ENCODE assay signal across 31 cellular contexts in genomic region chr1:7809742-7810141, GRCh38. TPM values are rescaled to one million over a fixed set of nuclear protein-coding genes. Genes with fewer than 3 reads are reported as not detected.
"Had no signal": no experiment of that assay in that cellular context is flagged by ENCODE, and none has a peak within 500 bp of the region (broad histone marks: within the 10 kb centered on the region; RNA-seq: fewer than 3 reads in every experiment).

No MANE protein-coding gene starts in this region.

- H3K9me3 ChIP-seq: body of pancreas had no signal

- FAIRE-seq: TTC549 had no signal

- DNase-seq: activated B cell treated with CpG ODN at 0.5 μM for 24 hours; activated CD4-positive, alpha-beta T cell treated with anti-CD3 and anti-CD28 coated beads, Interleukin-2, amount 10 ng/mL, durations not matched to agents 24 days and 14 days; activated CD4-positive, alpha-beta T cell treated with anti-CD3 and anti-CD28 coated beads, Interleukin-2, amount 50 U/mL, for 1 hour; activated effector memory CD4-positive, alpha-beta T cell treated with Interleukin-2 at 50 U/mL for 16 hours; activated gamma-delta T cell; activated naive CD4-positive, alpha-beta T cell treated with anti-CD3 and anti-CD28 coated beads, Interleukin-2, amount 10 ng/mL, durations not matched to agents 7 days and 5 days; activated naive CD8-positive, alpha-beta T cell treated with anti-CD3 and anti-CD28 coated beads, Interleukin-2, amount 10 ng/mL, durations not matched to agents 7 days and 5 days; activated T-cell treated with anti-CD3 and anti-CD28 coated beads for 4 hours; activated T-cell treated with anti-CD3 and anti-CD28 coated beads, Interleukin-2, amount 50 U/mL, for 1 hour; amygdala; anterior cingulate cortex; central memory CD4-positive, alpha-beta T cell; T-helper 2 cell; T-helper 9 cell had no signal

- H3K4me3 ChIP-seq: ascending aorta, body of pancreas, breast epithelium had no signal

- H3K36me3 ChIP-seq: brain microvascular endothelial cell had no signal

- H3K27ac Mint-ChIP-seq: activated B cell treated with CpG ODN at 0.5 μM for 24 hours; activated CD4-positive, alpha-beta memory T cell treated with anti-CD3 and anti-CD28 coated beads for 36 hours; activated CD4-positive, alpha-beta T cell treated with anti-CD3 and anti-CD28 coated beads, Interleukin-2, amount 10 ng/mL, durations not matched to agents 24 days and 14 days; activated CD8-positive, alpha-beta T cell treated with anti-CD3 and anti-CD28 coated beads for 36 hours; activated naive CD4-positive, alpha-beta T cell treated with anti-CD3 and anti-CD28 coated beads, Interleukin-2, amount 10 ng/mL, durations not matched to agents 7 days and 5 days; activated naive CD4-positive, alpha-beta T cell treated with anti-CD3 and anti-CD28 coated beads, Interleukin-2, amount 50 U/mL, for 24 hours; activated naive CD8-positive, alpha-beta T cell; activated naive CD8-positive, alpha-beta T cell treated with anti-CD3 and anti-CD28 coated beads, Interleukin-2, amount 10 ng/mL, durations not matched to agents 7 days and 5 days; activated naive CD8-positive, alpha-beta T cell treated with anti-CD3 and anti-CD28 coated beads, Interleukin-2, amount 50 U/mL, for 24 hours; activated T-helper 2 cell treated with anti-CD3 and anti-CD28 coated beads, Interferon-gamma antibody, Interleukin-2, Interleukin-4, amounts not matched to agents 10 μg/mL and 5 μg/mL and 100 μg/mL, durations not matched to agents 14 hours and 24 hours and 36 hours; T-helper 1 cell treated with Interleukin-12 subunit alpha and Interleukin-12 subunit beta and Interleukin-4 antibody, amounts not matched to agents 30 μg/mL and 1 μg/mL, for 36 hours; T-helper 2 cell treated with Interferon-gamma antibody and Interleukin-4, amounts not matched to agents 5 μg/mL and 100 μg/mL, for 36 hours had no signal

- H3K4me3 Mint-ChIP-seq: activated B cell treated with CpG ODN at 0.5 μM for 24 hours; activated CD4-positive, alpha-beta memory T cell treated with anti-CD3 and anti-CD28 coated beads for 36 hours; activated CD4-positive, alpha-beta T cell treated with anti-CD3 and anti-CD28 coated beads, Interleukin-2, amount 10 ng/mL, durations not matched to agents 24 days and 14 days; activated CD8-positive, alpha-beta T cell treated with anti-CD3 and anti-CD28 coated beads for 36 hours; activated naive CD4-positive, alpha-beta T cell treated with anti-CD3 and anti-CD28 coated beads, Interleukin-2, amount 10 ng/mL, durations not matched to agents 7 days and 5 days; activated naive CD4-positive, alpha-beta T cell treated with anti-CD3 and anti-CD28 coated beads, Interleukin-2, amount 50 U/mL, for 24 hours; activated naive CD8-positive, alpha-beta T cell; activated naive CD8-positive, alpha-beta T cell treated with anti-CD3 and anti-CD28 coated beads, Interleukin-2, amount 10 ng/mL, durations not matched to agents 7 days and 5 days; activated naive CD8-positive, alpha-beta T cell treated with anti-CD3 and anti-CD28 coated beads, Interleukin-2, amount 50 U/mL, for 24 hours; T-helper 1 cell treated with Interleukin-12 subunit alpha and Interleukin-12 subunit beta and Interleukin-4 antibody, amounts not matched to agents 30 μg/mL and 1 μg/mL, for 36 hours; T-helper 2 cell treated with Interferon-gamma antibody and Interleukin-4, amounts not matched to agents 5 μg/mL and 100 μg/mL, for 36 hours had no signal

- H3K27ac ChIP-seq: ascending aorta, body of pancreas, brain microvascular endothelial cell, breast epithelium, VCaP had no signal

- ATAC-seq: body of pancreas had no signal

- H3K4me1 ChIP-seq: ascending aorta, body of pancreas, breast epithelium had no signal

- H3K27me3 Mint-ChIP-seq: activated B cell treated with CpG ODN at 0.5 μM for 24 hours; activated CD4-positive, alpha-beta memory T cell treated with anti-CD3 and anti-CD28 coated beads for 36 hours; activated CD4-positive, alpha-beta T cell treated with anti-CD3 and anti-CD28 coated beads, Interleukin-2, amount 10 ng/mL, durations not matched to agents 24 days and 14 days; activated CD8-positive, alpha-beta T cell treated with anti-CD3 and anti-CD28 coated beads for 36 hours; activated naive CD4-positive, alpha-beta T cell treated with anti-CD3 and anti-CD28 coated beads, Interleukin-2, amount 10 ng/mL, durations not matched to agents 7 days and 5 days; activated naive CD4-positive, alpha-beta T cell treated with anti-CD3 and anti-CD28 coated beads, Interleukin-2, amount 50 U/mL, for 24 hours; activated naive CD8-positive, alpha-beta T cell; activated naive CD8-positive, alpha-beta T cell treated with anti-CD3 and anti-CD28 coated beads, Interleukin-2, amount 10 ng/mL, durations not matched to agents 7 days and 5 days; activated naive CD8-positive, alpha-beta T cell treated with anti-CD3 and anti-CD28 coated beads, Interleukin-2, amount 50 U/mL, for 24 hours had no signal

- H3K4me1 Mint-ChIP-seq: activated B cell treated with CpG ODN at 0.5 μM for 24 hours; activated CD4-positive, alpha-beta T cell treated with anti-CD3 and anti-CD28 coated beads, Interleukin-2, amount 10 ng/mL, durations not matched to agents 24 days and 14 days; activated naive CD4-positive, alpha-beta T cell treated with anti-CD3 and anti-CD28 coated beads, Interleukin-2, amount 10 ng/mL, durations not matched to agents 7 days and 5 days; activated naive CD4-positive, alpha-beta T cell treated with anti-CD3 and anti-CD28 coated beads, Interleukin-2, amount 50 U/mL, for 24 hours; activated naive CD8-positive, alpha-beta T cell treated with anti-CD3 and anti-CD28 coated beads, Interleukin-2, amount 10 ng/mL, durations not matched to agents 7 days and 5 days had no signal

- H3K27me3 ChIP-seq: ascending aorta, body of pancreas, brain microvascular endothelial cell, breast epithelium had no signal

RNA-seq across cellular contexts. Expression of gene UTS2, which starts 43.1 kb away (rescaled TPM):
- total RNA-seq: activated CD4-positive, alpha-beta memory T cell treated with anti-CD3 and anti-CD28 coated beads for 36 hours; activated CD4-positive, alpha-beta T cell treated with anti-CD3 and anti-CD28 coated beads, Interleukin-2, amount 10 ng/mL, durations not matched to agents 24 days and 14 days; activated CD8-positive, alpha-beta memory T cell treated with anti-CD3 and anti-CD28 coated beads for 36 hours; activated CD8-positive, alpha-beta T cell treated with anti-CD3 and anti-CD28 coated beads for 36 hours; activated T-helper 2 cell treated with anti-CD3 and anti-CD28 coated beads, Interferon-gamma antibody, Interleukin-2, Interleukin-4, amounts not matched to agents 10 μg/mL and 5 μg/mL and 100 μg/mL, durations not matched to agents 14 hours and 24 hours and 36 hours; ascending aorta; body of pancreas; cardiac septum; cerebellum had no signal
